In the genomic region with DNA sequence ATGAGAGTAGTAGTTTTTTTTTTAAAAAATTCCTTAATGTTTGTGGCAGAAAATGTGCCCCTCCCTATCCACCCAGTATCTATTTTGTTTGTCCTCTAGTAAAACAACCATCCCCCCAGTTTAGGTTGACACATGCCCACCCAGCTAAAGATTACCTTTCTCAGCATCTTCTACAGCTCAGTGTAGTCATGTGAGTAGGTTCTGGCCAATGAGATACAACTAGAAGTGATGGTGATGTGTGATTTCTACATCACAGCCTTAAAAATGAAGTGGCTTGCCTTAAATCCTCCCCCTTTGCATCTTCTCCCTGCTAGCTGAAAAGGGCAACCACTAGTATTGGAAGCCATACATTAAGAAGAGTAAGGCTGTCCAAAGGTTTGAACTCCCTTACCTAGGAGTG, we compare ENCODE assay signal across 1 cellular context.
TF ChIP-seq lines count a peak whose summit lies in the region.

No MANE protein-coding gene starts in this region.

TF ChIP-seq in GM12878, 131 proteins besides CTCF, POLR2A, EP300 and RAD21:
- TF ChIP-seq SMC3 (IDR thresholded peaks at IDR 0.05; ENCODE audit: borderline replicate concordance, low read length) = no peak
